1 cellular context compared by ENCODE assay signal in genomic region chr1:151287341-151287699, GRCh38.
TF ChIP-seq lines count a peak whose summit lies in the region.

No MANE protein-coding gene starts in this region.

TF ChIP-seq in GM12878, 131 proteins besides CTCF, POLR2A, EP300 and RAD21:
- no peak for TF ChIP-seq SUZ12 (IDR thresholded peaks at IDR 0.05; ENCODE audit: unreplicated experiment)
- TF ChIP-seq KAT2A (conservative IDR thresholded peaks at IDR 0.05; ENCODE audit: control insufficient read depth, low read depth, low read length): no peak
- no peak for TF ChIP-seq STAT3 (IDR thresholded peaks at IDR 0.05; ENCODE audit: low read depth, low read length)
- no peak for TF ChIP-seq IRF4 (IDR thresholded peaks at IDR 0.05; ENCODE audit: low read depth, low read length)
- no peak for TF ChIP-seq TBL1XR1 (IDR thresholded peaks at IDR 0.05; ENCODE audit: low read depth, low read length)
- TF ChIP-seq HCFC1 (IDR thresholded peaks at IDR 0.05; ENCODE audit: low read length): no peak
- TF ChIP-seq SPI1 (IDR thresholded peaks at IDR 0.05; ENCODE audit: borderline replicate concordance, insufficient read depth, low read depth, low read length): no peak
- TF ChIP-seq TCF12 (IDR thresholded peaks at IDR 0.05; ENCODE audit: low read depth, low read length): no peak
- no peak for TF ChIP-seq ZNF622 (IDR thresholded peaks at IDR 0.05)
